Comparison of ENCODE assay signal across 8 cellular contexts in genomic region chr2:43218550-43219382, GRCh38.
DNase-seq lines count a peak whose midpoint lies in the region; ATAC-seq and FAIRE-seq lines count a peak whose summit lies in the region.

No MANE protein-coding gene starts in this region.

- peak; percentile 66 for FAIRE-seq in GM18507 (lab: Jason Lieb, UNC)

- peaks cover 26% of the 10 kb centered on the region for H3K36me3 Mint-ChIP-seq in T-helper 1 cell treated with Interleukin-12 subunit alpha and Interleukin-12 subunit beta and Interleukin-4 antibody, amounts not matched to agents 30 μg/mL and 1 μg/mL, for 36 hours (ENCODE audit: low read depth)

- no peaks in the 10 kb centered on the region for H3K27me3 ChIP-seq in iPS-18a (ENCODE audit: control insufficient read depth, insufficient read depth, low read length)

- H3K4me1 ChIP-seq in iPS-18a (ENCODE audit: control insufficient read depth, low read depth, low read length) = peaks cover 64% of the 10 kb centered on the region

- peak overlapping the region; percentile 96 for H3K4me3 Mint-ChIP-seq in T-helper 1 cell treated with Interleukin-12 subunit alpha and Interleukin-12 subunit beta and Interleukin-4 antibody, amounts not matched to agents 30 μg/mL and 1 μg/mL, for 36 hours

- peaks cover 42% of the 10 kb centered on the region for H3K4me1 Mint-ChIP-seq in T-helper 1 cell treated with Interleukin-12 subunit alpha and Interleukin-12 subunit beta and Interleukin-4 antibody, amounts not matched to agents 30 μg/mL and 1 μg/mL, for 36 hours (ENCODE audit: low read depth)

- no peaks in the 10 kb centered on the region for H3K27me3 Mint-ChIP-seq in T-helper 1 cell treated with Interleukin-12 subunit alpha and Interleukin-12 subunit beta and Interleukin-4 antibody, amounts not matched to agents 30 μg/mL and 1 μg/mL, for 36 hours (ENCODE audit: low read depth)

- H3K9ac ChIP-seq in iPS-18a (ENCODE audit: low read length) = peak overlapping the region; percentile 36

- peak overlapping the region; percentile 83 for H3K4me3 ChIP-seq in iPS-18a (ENCODE audit: low read length)

- peak overlapping the region; percentile 88 for H3K27ac Mint-ChIP-seq in T-helper 1 cell treated with Interleukin-12 subunit alpha and Interleukin-12 subunit beta and Interleukin-4 antibody, amounts not matched to agents 30 μg/mL and 1 μg/mL, for 36 hours

- ATAC-seq in HG03175 (IDR thresholded peaks at IDR 0.05; ENCODE audit: unreplicated experiment) (peak; percentile 53), HG02970 (IDR thresholded peaks at IDR 0.05; ENCODE audit: low FRiP score, unreplicated experiment) (no peak)

- H3K27ac ChIP-seq in angular gyrus (ENCODE audit: low read depth, low read length) (peak overlapping the region; percentile 94), iPS-18a (ENCODE audit: low read length) (peak overlapping the region; percentile 35)

- H3K9me3 Mint-ChIP-seq in T-helper 1 cell treated with Interleukin-12 subunit alpha and Interleukin-12 subunit beta and Interleukin-4 antibody, amounts not matched to agents 30 μg/mL and 1 μg/mL, for 36 hours = no peaks in the 10 kb centered on the region

- DNase-seq in GM18507 (ENCODE audit: extremely low spot score, insufficient read length, low read depth) (no peak), HuH-7 (ENCODE audit: low spot score) (no peak)
- peak; percentile 51 to 59 for DNase-seq in stimulated activated CD4-positive, alpha-beta T cell treated with anti-CD3 and anti-CD28 coated beads, Interleukin-2, amount 100 ng/mL, for 24 hours

- H3K9me3 ChIP-seq in iPS-18a (ENCODE audit: control insufficient read depth, low read depth, low read length) = no peaks in the 10 kb centered on the region

- peaks cover 16% of the 10 kb centered on the region for H3K36me3 ChIP-seq in iPS-18a (ENCODE audit: control insufficient read depth, low read depth, low read length)

Comparison
In these comparisons a context has a peak if more than half of its experiments do, and no peak if none do; other contexts are left out.
1. DNase-seq: peak in stimulated activated CD4-positive, alpha-beta T cell treated with anti-CD3 and anti-CD28 coated beads, Interleukin-2, amount 100 ng/mL, for 24 hours (2 of 2); none in GM18507 (single experiment) and HuH-7 (single experiment).